In genomic region chr17:76048025-76048605, GRCh38 we compare ENCODE assay signal across 2 cellular contexts.
TF ChIP-seq lines count a peak whose summit lies in the region.

No MANE protein-coding gene starts in this region.

TF ChIP-seq in SK-N-SH treated with all-trans-retinoic acid at 6 μM for 48 hours, 23 proteins besides CTCF, POLR2A, EP300 and RAD21 (continued from another document):
- TF ChIP-seq CSRNP3 (CRISPR knock-in tag; IDR thresholded peaks at IDR 0.05) (no peak), ZNF8 (CRISPR knock-in tag; IDR thresholded peaks at IDR 0.05) (no peak), ZNF565 (CRISPR knock-in tag; conservative IDR thresholded peaks at IDR 0.05; ENCODE audit: low read depth) (no peak), CSDC2 (CRISPR knock-in tag; IDR thresholded peaks at IDR 0.05) (no peak), TOX (CRISPR knock-in tag; IDR thresholded peaks at IDR 0.05; ENCODE audit: borderline replicate concordance) (no peak)

TF ChIP-seq in SK-N-SH, 30 proteins besides CTCF, POLR2A, EP300 and RAD21 (continued from another document):
- TF ChIP-seq ZBTB33 (IDR thresholded peaks at IDR 0.05; ENCODE audit: borderline replicate concordance, low read depth) (no peak), RXRA (IDR thresholded peaks at IDR 0.05; ENCODE audit: borderline replicate concordance, low read depth) (no peak), MEF2A (IDR thresholded peaks at IDR 0.05; ENCODE audit: borderline replicate concordance, low read depth) (no peak), MXI1 (IDR thresholded peaks at IDR 0.05; ENCODE audit: low read depth, low read length) (no peak), GABPA (IDR thresholded peaks at IDR 0.05; ENCODE audit: low read depth) (no peak), FOXM1 (IDR thresholded peaks at IDR 0.05; ENCODE audit: low read depth) (no peak), NFIC (IDR thresholded peaks at IDR 0.05; ENCODE audit: borderline replicate concordance) (no peak), FOXJ3 (CRISPR knock-in tag; IDR thresholded peaks at IDR 0.05) (no peak), RCOR1 (IDR thresholded peaks at IDR 0.05; ENCODE audit: low read length) (no peak)
- TF ChIP-seq, protein P1, sequence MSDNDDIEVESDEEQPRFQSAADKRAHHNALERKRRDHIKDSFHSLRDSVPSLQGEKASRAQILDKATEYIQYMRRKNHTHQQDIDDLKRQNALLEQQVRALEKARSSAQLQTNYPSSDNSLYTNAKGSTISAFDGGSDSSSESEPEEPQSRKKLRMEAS (IDR thresholded peaks at IDR 0.05; ENCODE audit: low read depth), result no peak
- TF ChIP-seq, protein P2, sequence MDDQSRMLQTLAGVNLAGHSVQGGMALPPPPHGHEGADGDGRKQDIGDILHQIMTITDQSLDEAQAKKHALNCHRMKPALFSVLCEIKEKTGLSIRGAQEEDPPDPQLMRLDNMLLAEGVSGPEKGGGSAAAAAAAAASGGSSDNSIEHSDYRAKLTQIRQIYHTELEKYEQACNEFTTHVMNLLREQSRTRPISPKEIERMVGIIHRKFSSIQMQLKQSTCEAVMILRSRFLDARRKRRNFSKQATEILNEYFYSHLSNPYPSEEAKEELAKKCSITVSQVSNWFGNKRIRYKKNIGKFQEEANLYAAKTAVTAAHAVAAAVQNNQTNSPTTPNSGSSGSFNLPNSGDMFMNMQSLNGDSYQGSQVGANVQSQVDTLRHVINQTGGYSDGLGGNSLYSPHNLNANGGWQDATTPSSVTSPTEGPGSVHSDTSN (IDR thresholded peaks at IDR 0.05), result no peak
